ENCODE assay signal across 25 cellular contexts in genomic region chr12:121264135-121264534, GRCh38.
"Had no signal": no experiment of that assay in that cellular context is flagged by ENCODE, and none has a peak within 500 bp of the region (broad histone marks: within the 10 kb centered on the region; RNA-seq: fewer than 3 reads in every experiment).

No MANE protein-coding gene starts in this region.

- H3K27ac ChIP-seq: colonic mucosa, epithelial cell of prostate, esophagus squamous epithelium, gastrocnemius medialis, heart left ventricle, hepatocyte, left lung, lower lobe of right lung had no signal

- H3K4me1 Mint-ChIP-seq: endodermal cell, immature natural killer cell, mesothelial cell of epicardium, naive B cell had no signal

- H2AFZ ChIP-seq: hepatocyte had no signal

- H3K79me2 ChIP-seq: hepatocyte had no signal

- DNase-seq: colonic mucosa; cortex of kidney; effector CD8-positive, alpha-beta T cell; effector memory CD8-positive, alpha-beta T cell; endodermal cell; erythroblast; esophagus squamous epithelium; foreskin fibroblast; foreskin melanocyte; gastrocnemius medialis; heart left ventricle; immature natural killer cell; islet precursor cell; left cardiac atrium; lower lobe of right lung; mesenchymal stem cell; mucosa of descending colon; naive B cell had no signal

- FAIRE-seq: endometrium had no signal

- H3K27me3 Mint-ChIP-seq: dendritic cell treated with granulocyte-macrophage colony-stimulating factor and Interleukin-4, amounts not matched to agents 40 ng/mL and 50 ng/mL, for 4 days; effector memory CD8-positive, alpha-beta T cell; naive B cell had no signal

- H3K27ac Mint-ChIP-seq: dendritic cell treated with granulocyte-macrophage colony-stimulating factor and Interleukin-4, amounts not matched to agents 40 ng/mL and 50 ng/mL, for 4 days; immature natural killer cell; mesothelial cell of epicardium had no signal

- H3K4me3 ChIP-seq: colonic mucosa, esophagus squamous epithelium, gastrocnemius medialis, heart left ventricle, hepatocyte, left lung, lower lobe of right lung, mucosa of descending colon had no signal

- ATAC-seq: effector memory CD8-positive, alpha-beta T cell; esophagus mucosa; gastrocnemius medialis; heart left ventricle; left cardiac atrium; left lung; lower lobe of right lung; mucosa of descending colon had no signal

- H3K9me3 Mint-ChIP-seq: dendritic cell treated with granulocyte-macrophage colony-stimulating factor and Interleukin-4, amounts not matched to agents 40 ng/mL and 50 ng/mL, for 4 days; effector memory CD8-positive, alpha-beta T cell; endodermal cell; immature natural killer cell; mesothelial cell of epicardium; naive B cell had no signal

- H3K27me3 ChIP-seq: colonic mucosa, esophagus squamous epithelium, gastrocnemius medialis, heart left ventricle, hepatocyte, left lung had no signal

- H3K9me3 ChIP-seq: colonic mucosa, esophagus squamous epithelium, gastrocnemius medialis, heart left ventricle, left lung, lower lobe of right lung, mucosa of descending colon had no signal

- H3K4me2 ChIP-seq: hepatocyte had no signal

- H3K4me1 ChIP-seq: colonic mucosa, gastrocnemius medialis, heart left ventricle, left lung, lower lobe of right lung had no signal

- H3K4me3 Mint-ChIP-seq: dendritic cell treated with granulocyte-macrophage colony-stimulating factor and Interleukin-4, amounts not matched to agents 40 ng/mL and 50 ng/mL, for 4 days; effector memory CD8-positive, alpha-beta T cell; endodermal cell; mesothelial cell of epicardium; naive B cell had no signal
